In the genomic region with DNA sequence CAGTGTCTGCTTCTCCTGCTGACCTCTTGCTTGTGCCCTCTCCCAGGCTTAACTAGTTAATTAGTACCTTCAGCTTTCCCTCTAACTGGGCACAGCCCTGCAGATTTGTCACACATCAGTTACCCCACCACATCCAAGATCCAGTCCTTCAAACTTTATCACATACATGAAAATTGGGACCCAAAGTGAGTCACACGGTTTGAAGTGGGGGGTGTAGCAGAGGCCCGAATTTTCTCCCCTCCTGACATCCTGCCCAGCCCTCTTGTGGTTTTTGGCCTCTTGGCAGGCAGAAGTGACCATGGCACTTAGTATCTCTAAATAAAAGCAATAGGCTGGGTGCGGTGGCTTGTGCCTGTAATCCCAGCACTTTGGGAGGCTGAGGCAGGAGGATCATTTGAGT, we compare ENCODE assay signal across 7 cellular contexts. TPM values are rescaled to one million over a fixed set of nuclear protein-coding genes. Genes with fewer than 3 reads are reported as not detected.
DNase-seq lines count a peak whose midpoint lies in the region; ATAC-seq and TF ChIP-seq lines count a peak whose summit lies in the region.
"Had no signal": no experiment of that assay in that cellular context is flagged by ENCODE, and none has a peak within 500 bp of the region (broad histone marks: within the 10 kb centered on the region; RNA-seq: fewer than 3 reads in every experiment).

No MANE protein-coding gene starts in this region.

- H3K27me3 Mint-ChIP-seq in activated CD8-positive, alpha-beta memory T cell treated with anti-CD3 and anti-CD28 coated beads, Interleukin-2, amount 10 ng/mL, durations not matched to agents 7 days and 5 days, result no peaks in the 10 kb centered on the region

- H3K27ac Mint-ChIP-seq in activated CD8-positive, alpha-beta memory T cell treated with anti-CD3 and anti-CD28 coated beads, Interleukin-2, amount 10 ng/mL, durations not matched to agents 7 days and 5 days, result peak overlapping the region; percentile 87
- H3K27ac Mint-ChIP-seq in activated naive CD4-positive, alpha-beta T cell treated with anti-CD3 and anti-CD28 coated beads, Interleukin-2, amount 50 U/mL, for 72 hours, result peak overlapping the region; percentile 83 to 85

- CTCF ChIA-PET in activated CD8-positive, alpha-beta memory T cell treated with anti-CD3 and anti-CD28 coated beads, Interleukin-2, amount 10 ng/mL, durations not matched to agents 7 days and 5 days (lab: Charles Lee), result interaction anchor here (0.7 to 25.1 kb wide), 12 partner anchors 10 to 769 kb away, joined by 3 to 859 read pairs (median 4); partner anchors contain the start of genes C3orf18 and HEMK1

- H3K4me1 Mint-ChIP-seq in activated CD8-positive, alpha-beta memory T cell treated with anti-CD3 and anti-CD28 coated beads, Interleukin-2, amount 10 ng/mL, durations not matched to agents 7 days and 5 days, result peaks cover 77% of the 10 kb centered on the region

- no peak for TF ChIP-seq EP300 in ovary (IDR thresholded peaks at IDR 0.05)

- WGBS in ovary, 3 donors, result 48 to 57% (median 54%) methylated on average over 3 of the region's 3 CpGs

- TF ChIP-seq POLR2A in ovary (IDR thresholded peaks at IDR 0.05), result no peak

- H3K4me3 Mint-ChIP-seq in activated CD8-positive, alpha-beta memory T cell treated with anti-CD3 and anti-CD28 coated beads, Interleukin-2, amount 10 ng/mL, durations not matched to agents 7 days and 5 days, result peak overlapping the region; percentile 88

- peak overlapping the region; percentile 4 to 40 (median 28) for H3K9ac ChIP-seq in skeletal muscle tissue (ENCODE audit: low read depth in 1 of 3, low read length in 3 of 3)

- ATAC-seq in activated CD8-positive, alpha-beta memory T cell treated with anti-CD3 and anti-CD28 coated beads, Interleukin-2, amount 10 ng/mL, durations not matched to agents 7 days and 5 days, result no peak
- ATAC-seq in activated naive CD4-positive, alpha-beta T cell treated with anti-CD3 and anti-CD28 coated beads, Interleukin-2, amount 50 U/mL, for 72 hours, result no peak

- no peak for DNase-seq in activated CD8-positive, alpha-beta memory T cell treated with anti-CD3 and anti-CD28 coated beads, Interleukin-2, amount 10 ng/mL, durations not matched to agents 7 days and 5 days
- DNase-seq in activated CD8-positive, alpha-beta memory T cell treated with anti-CD3 and anti-CD28 coated beads, Interleukin-2, amount 50 U/mL, for 48 hours, result no peak
- no peak for DNase-seq in activated naive CD4-positive, alpha-beta T cell treated with anti-CD3 and anti-CD28 coated beads, Interleukin-2, amount 50 U/mL, for 72 hours (ENCODE audit: low spot score in 2 of 2)
- no peak for DNase-seq in LoVo (ENCODE audit: low spot score)
- no peak for DNase-seq in ovary
- DNase-seq: NCI-H187 treated with DMSO at 0.1 percent for 48 hours had no signal

- intact Hi-C loops in ovary (cut with DNase I), result no loop called here

- peaks cover 34% of the 10 kb centered on the region for H3K36me3 Mint-ChIP-seq in activated CD8-positive, alpha-beta memory T cell treated with anti-CD3 and anti-CD28 coated beads, Interleukin-2, amount 10 ng/mL, durations not matched to agents 7 days and 5 days
- peaks cover 17 to 65% of the 10 kb centered on the region in 2 donors for H3K36me3 Mint-ChIP-seq in activated naive CD4-positive, alpha-beta T cell treated with anti-CD3 and anti-CD28 coated beads, Interleukin-2, amount 50 U/mL, for 72 hours

- TF ChIP-seq CTCF in ovary (IDR thresholded peaks at IDR 0.05), result no peak

- H3K27me3 ChIP-seq in skeletal muscle tissue (ENCODE audit: control insufficient read depth in 3 of 3, insufficient read depth in 3 of 3, low read length in 3 of 3) (no peaks in the 10 kb centered on the region), ovary (no peaks in the 10 kb centered on the region)

- no peaks in the 10 kb centered on the region for H3K9me3 Mint-ChIP-seq in activated CD8-positive, alpha-beta memory T cell treated with anti-CD3 and anti-CD28 coated beads, Interleukin-2, amount 10 ng/mL, durations not matched to agents 7 days and 5 days (ENCODE audit: low read depth)
- H3K9me3 Mint-ChIP-seq in activated naive CD4-positive, alpha-beta T cell treated with anti-CD3 and anti-CD28 coated beads, Interleukin-2, amount 50 U/mL, for 72 hours, result no peaks in the 10 kb centered on the region

- H3K36me3 ChIP-seq in skeletal muscle tissue (ENCODE audit: control insufficient read depth in 3 of 3, insufficient read depth in 3 of 3, low read length in 3 of 3) (peaks cover 2 to 4% (median 4%) of the 10 kb centered on the region in 3 donors), ovary (no peaks in the 10 kb centered on the region)

- no peaks in the 10 kb centered on the region for H3K9me3 ChIP-seq in skeletal muscle tissue (ENCODE audit: control insufficient read depth in 3 of 3, low read length in 3 of 3)
- H3K9me3 ChIP-seq in ovary, result no peaks in the 10 kb centered on the region

- H3K27ac ChIP-seq in skeletal muscle tissue (ENCODE audit: low read depth, low read length), result peak overlapping the region; percentile 97
- H3K27ac ChIP-seq in ovary, result no peak overlapping the region

- peak overlapping the region in 1 of 3 donors; percentile 29 for H3K4me3 ChIP-seq in skeletal muscle tissue (ENCODE audit: low read length in 3 of 3)
- no peak overlapping the region for H3K4me3 ChIP-seq in ovary

- H3K4me1 ChIP-seq in skeletal muscle tissue (ENCODE audit: control insufficient read depth in 3 of 3, insufficient read depth in 3 of 3, low read length in 3 of 3) (peaks cover 69 to 92% (median 78%) of the 10 kb centered on the region in 3 donors), ovary (ENCODE audit: insufficient read depth) (peaks cover 5% of the 10 kb centered on the region)

RNA-seq across cellular contexts. Expression of gene MAPKAPK3, which starts 3.9 kb away (rescaled TPM):
- 100 to 1,000 TPM; 156 to 175 TPM for total RNA-seq in activated CD8-positive, alpha-beta memory T cell treated with anti-CD3 and anti-CD28 coated beads, Interleukin-2, amount 10 ng/mL, durations not matched to agents 7 days and 5 days
- 100 to 1,000 TPM in 1 of 2 donors, 10 to 100 TPM in 1; 94.3 to 153 TPM for total RNA-seq in activated naive CD4-positive, alpha-beta T cell treated with anti-CD3 and anti-CD28 coated beads, Interleukin-2, amount 50 U/mL, for 72 hours
- total RNA-seq in skeletal muscle tissue, result 20.9 TPM
- 10 to 100 TPM; 16.9 to 34.6 (median 29.3) TPM for total RNA-seq in ovary
- 10 to 100 TPM; 15.8 to 44.7 TPM for polyA plus RNA-seq in ovary

RNA-seq across cellular contexts. Expression of gene CISH, which starts 9.3 kb away (rescaled TPM):
- 100 to 1,000 TPM; 266 to 369 TPM for total RNA-seq in activated CD8-positive, alpha-beta memory T cell treated with anti-CD3 and anti-CD28 coated beads, Interleukin-2, amount 10 ng/mL, durations not matched to agents 7 days and 5 days
- total RNA-seq in activated naive CD4-positive, alpha-beta T cell treated with anti-CD3 and anti-CD28 coated beads, Interleukin-2, amount 50 U/mL, for 72 hours, result 100 to 1,000 TPM; 222 to 258 TPM
- total RNA-seq in skeletal muscle tissue (4.7 TPM), ovary (10 to 100 TPM in 6 of 7 donors, 1 to 10 TPM in 1; 6.2 to 28.0 (median 24.7) TPM)
- polyA plus RNA-seq in ovary, result 10 to 100 TPM in 1 of 2 donors, 1 to 10 TPM in 1; 6.5 to 21.9 TPM

RNA-seq across cellular contexts. Expression of gene HEMK1, which starts 51.5 kb away (rescaled TPM):
- 10 to 100 TPM; 49.9 to 61.3 TPM for total RNA-seq in activated CD8-positive, alpha-beta memory T cell treated with anti-CD3 and anti-CD28 coated beads, Interleukin-2, amount 10 ng/mL, durations not matched to agents 7 days and 5 days
- 10 to 100 TPM; 69.7 to 74.6 TPM for total RNA-seq in activated naive CD4-positive, alpha-beta T cell treated with anti-CD3 and anti-CD28 coated beads, Interleukin-2, amount 50 U/mL, for 72 hours
- total RNA-seq in skeletal muscle tissue (7.8 TPM), ovary (10 to 100 TPM in 5 of 7 donors, 1 to 10 TPM in 2; 6.8 to 35.3 (median 24.7) TPM)
- polyA plus RNA-seq in ovary, result 10 to 100 TPM in 1 of 2 donors, 1 to 10 TPM in 1; 7.7 to 17.3 TPM

RNA-seq across cellular contexts. Expression of gene C3orf18, which starts 53.3 kb away (rescaled TPM):
- 10 to 100 TPM; 15.6 to 17.8 TPM for total RNA-seq in activated CD8-positive, alpha-beta memory T cell treated with anti-CD3 and anti-CD28 coated beads, Interleukin-2, amount 10 ng/mL, durations not matched to agents 7 days and 5 days
- 10 to 100 TPM; 21.4 to 42.4 TPM for total RNA-seq in activated naive CD4-positive, alpha-beta T cell treated with anti-CD3 and anti-CD28 coated beads, Interleukin-2, amount 50 U/mL, for 72 hours
- 11.5 TPM for total RNA-seq in skeletal muscle tissue
- 10 to 100 TPM; 10.7 to 24.1 (median 17.7) TPM for total RNA-seq in ovary
- 10 to 100 TPM; 13.0 to 17.5 TPM for polyA plus RNA-seq in ovary

RNA-seq across cellular contexts. Expression of gene DOCK3, which starts 53.9 kb away (rescaled TPM):
- 1 to 10 TPM; 3.4 to 4.1 TPM for total RNA-seq in activated CD8-positive, alpha-beta memory T cell treated with anti-CD3 and anti-CD28 coated beads, Interleukin-2, amount 10 ng/mL, durations not matched to agents 7 days and 5 days
- 1 to 10 TPM; 4.1 to 4.8 TPM for total RNA-seq in activated naive CD4-positive, alpha-beta T cell treated with anti-CD3 and anti-CD28 coated beads, Interleukin-2, amount 50 U/mL, for 72 hours
- 0.52 TPM for total RNA-seq in skeletal muscle tissue
- total RNA-seq in ovary, result under 1 TPM in 6 of 7 donors, not detected in 1; 0.17 to 0.71 (median 0.27) TPM
- under 1 TPM; 0.04 to 0.67 TPM for polyA plus RNA-seq in ovary

Comparison
In these comparisons a context has a peak if more than half of its experiments do, and no peak if none do; other contexts are left out.
1. RNA of gene CISH, which starts 9.3 kb away (total RNA-seq): 266 to 369 TPM in activated CD8-positive, alpha-beta memory T cell treated with anti-CD3 and anti-CD28 coated beads, Interleukin-2, amount 10 ng/mL, durations not matched to agents 7 days and 5 days and 222 to 258 TPM in activated naive CD4-positive, alpha-beta T cell treated with anti-CD3 and anti-CD28 coated beads, Interleukin-2, amount 50 U/mL, for 72 hours; 6.2 to 28.0 TPM in ovary and 4.7 TPM in skeletal muscle tissue (single experiment); every median in the first group is over 4 times any median in the second.